Comparison of ENCODE assay signal across 12 cellular contexts in genomic region chrX:46444011-46444410, GRCh38.
DNase-seq lines count a peak whose midpoint lies in the region; ATAC-seq and TF ChIP-seq lines count a peak whose summit lies in the region.
"Had no signal": no experiment of that assay in that cellular context is flagged by ENCODE, and none has a peak within 500 bp of the region (broad histone marks: within the 10 kb centered on the region; RNA-seq: fewer than 3 reads in every experiment).

No MANE protein-coding gene starts in this region.

- H3K9ac ChIP-seq in NT2/D1 (ENCODE audit: insufficient read length, low read depth): no peak overlapping the region
- H3K9ac ChIP-seq in endodermal cell (ENCODE audit: extremely low read depth, low read length, poor library complexity, severe bottlenecking): no peak overlapping the region
- no peak overlapping the region for H3K9ac ChIP-seq in smooth muscle cell (ENCODE audit: low read depth)
- no peak overlapping the region for H3K9ac ChIP-seq in neural progenitor cell

- H3K27ac ChIP-seq in endodermal cell (ENCODE audit: low read depth, low read length) (no peak overlapping the region), smooth muscle cell (ENCODE audit: low read depth) (peak overlapping the region; percentile 55), neural progenitor cell (no peak overlapping the region)
- H3K27ac ChIP-seq: VCaP had no signal

- peak; percentile 2 for DNase-seq in activated T-cell treated with anti-CD3 and anti-CD28 coated beads for 48 hours (ENCODE audit: low read depth)
- no peak for DNase-seq in activated T-cell treated with anti-CD3 and anti-CD28 coated beads, Interleukin-2, amount 50 U/mL, for 72 hours
- DNase-seq in NT2/D1 (ENCODE audit: low read depth, low spot score): peak; percentile 25
- peak; percentile 50 for DNase-seq in endodermal cell
- DNase-seq in smooth muscle cell (lab: John Stamatoyannopoulos, UW; ENCODE audit: unreplicated experiment): no peak
- no peak for DNase-seq in NK-92 treated with Interleukin-12 subunit alpha and Interleukin-12 subunit beta, amount 100 ng/mL, for 24 hours (lab: John Stamatoyannopoulos, UW)
- no peak for DNase-seq in NCI-H187 treated with DMSO at 0.1 percent for 48 hours (lab: John Stamatoyannopoulos, UW)
- no peak for DNase-seq in neural progenitor cell (ENCODE audit: low spot score)
- DNase-seq: CD4-positive, alpha-beta T cell; NCI-H1694 treated with DMSO at 0.1 percent for 48 hours had no signal

- H3K36me3 Mint-ChIP-seq in activated T-cell treated with anti-CD3 and anti-CD28 coated beads, Interleukin-2, amount 50 U/mL, for 72 hours (ENCODE audit: insufficient read depth in 2 of 2): peaks cover 0 to 1% of the 10 kb centered on the region in 2 donors
- H3K36me3 Mint-ChIP-seq in endodermal cell (ENCODE audit: low read depth) (no peaks in the 10 kb centered on the region), neural progenitor cell (no peaks in the 10 kb centered on the region)
- H3K36me3 Mint-ChIP-seq: brain had no signal

- H3K79me2 ChIP-seq in smooth muscle cell (ENCODE audit: low read depth) (no peaks in the 10 kb centered on the region), neural progenitor cell (ENCODE audit: low read depth) (peaks cover 11% of the 10 kb centered on the region)

- no peak overlapping the region for H3K4me2 ChIP-seq in smooth muscle cell
- H3K4me2 ChIP-seq in neural progenitor cell: no peak overlapping the region

- TF ChIP-seq CTCF in endodermal cell (conservative IDR thresholded peaks at IDR 0.05): no peak
- TF ChIP-seq CTCF in smooth muscle cell (IDR thresholded peaks at IDR 0.05; ENCODE audit: borderline replicate concordance, insufficient read depth, poor library complexity, severe bottlenecking): no peak
- TF ChIP-seq CTCF in neural progenitor cell (IDR thresholded peaks at IDR 0.05): no peak

- no peak for ATAC-seq in activated T-cell treated with anti-CD3 and anti-CD28 coated beads, Interleukin-2, amount 50 U/mL, for 72 hours (replicated peaks in 1 of 2)

- H3K4me1 ChIP-seq in NT2/D1 (ENCODE audit: insufficient read depth, insufficient read length) (peaks cover 4% of the 10 kb centered on the region), endodermal cell (ENCODE audit: control insufficient read depth, insufficient read depth, low read length) (no peaks in the 10 kb centered on the region), smooth muscle cell (ENCODE audit: low read depth) (no peaks in the 10 kb centered on the region), neural progenitor cell (no peaks in the 10 kb centered on the region)

- H3K4me3 ChIP-seq in NT2/D1 (ENCODE audit: insufficient read length, low read depth) (no peak overlapping the region), endodermal cell (ENCODE audit: low read length) (no peak overlapping the region), smooth muscle cell (no peak overlapping the region), neural progenitor cell (no peak overlapping the region)

- H3F3A ChIP-seq in smooth muscle cell (ENCODE audit: low read depth): no peaks in the 10 kb centered on the region
- peaks cover 8% of the 10 kb centered on the region for H3F3A ChIP-seq in neural progenitor cell (ENCODE audit: low read depth)

- H4K20me1 ChIP-seq in smooth muscle cell (ENCODE audit: low read depth) (no peaks in the 10 kb centered on the region), neural progenitor cell (ENCODE audit: low read depth) (no peaks in the 10 kb centered on the region)

- H3K9me3 ChIP-seq in NT2/D1 (ENCODE audit: insufficient read depth, low read length) (no peaks in the 10 kb centered on the region), endodermal cell (ENCODE audit: control insufficient read depth, low read length) (no peaks in the 10 kb centered on the region), smooth muscle cell (replicated peaks; ENCODE audit: low read depth) (no peaks in the 10 kb centered on the region), neural progenitor cell (ENCODE audit: low read depth) (no peaks in the 10 kb centered on the region)

- no peak overlapping the region for H3K4me3 Mint-ChIP-seq in activated T-cell treated with anti-CD3 and anti-CD28 coated beads, Interleukin-2, amount 50 U/mL, for 72 hours
- no peak overlapping the region for H3K4me3 Mint-ChIP-seq in endodermal cell
- H3K4me3 Mint-ChIP-seq in neural progenitor cell: no peak overlapping the region
- H3K4me3 Mint-ChIP-seq: brain; CD4-positive, alpha-beta T cell had no signal

- H3K36me3 ChIP-seq in NT2/D1 (ENCODE audit: insufficient read depth, insufficient read length, low read length) (peaks cover 10% of the 10 kb centered on the region), endodermal cell (ENCODE audit: control insufficient read depth, insufficient read depth, low read length) (no peaks in the 10 kb centered on the region), smooth muscle cell (ENCODE audit: low read depth) (no peaks in the 10 kb centered on the region), neural progenitor cell (no peaks in the 10 kb centered on the region)

- H3K27ac Mint-ChIP-seq in activated T-cell treated with anti-CD3 and anti-CD28 coated beads, Interleukin-2, amount 50 U/mL, for 72 hours: no peak overlapping the region
- H3K27ac Mint-ChIP-seq in endodermal cell: no peak overlapping the region
- H3K27ac Mint-ChIP-seq in neural progenitor cell: no peak overlapping the region
- H3K27ac Mint-ChIP-seq: CD4-positive, alpha-beta T cell had no signal

- H3K9me3 Mint-ChIP-seq in activated T-cell treated with anti-CD3 and anti-CD28 coated beads, Interleukin-2, amount 50 U/mL, for 72 hours: no peaks in the 10 kb centered on the region
- H3K9me3 Mint-ChIP-seq in endodermal cell (peaks cover 71% of the 10 kb centered on the region), neural progenitor cell (peaks cover 7% of the 10 kb centered on the region)
- H3K9me3 Mint-ChIP-seq: CD4-positive, alpha-beta T cell had no signal

- H3K27me3 ChIP-seq in NT2/D1 (ENCODE audit: insufficient read depth, insufficient read length) (no peaks in the 10 kb centered on the region), endodermal cell (ENCODE audit: control insufficient read depth, insufficient read depth, low read length, poor library complexity, severe bottlenecking) (no peaks in the 10 kb centered on the region), smooth muscle cell (ENCODE audit: low read depth) (no peaks in the 10 kb centered on the region), neural progenitor cell (no peaks in the 10 kb centered on the region)

- H3K27me3 Mint-ChIP-seq in activated T-cell treated with anti-CD3 and anti-CD28 coated beads, Interleukin-2, amount 50 U/mL, for 72 hours (ENCODE audit: low read depth): peaks cover 5% of the 10 kb centered on the region
- no peaks in the 10 kb centered on the region for H3K27me3 Mint-ChIP-seq in endodermal cell (ENCODE audit: insufficient read depth)
- no peaks in the 10 kb centered on the region for H3K27me3 Mint-ChIP-seq in neural progenitor cell (ENCODE audit: insufficient read depth, low read depth)
- H3K27me3 Mint-ChIP-seq: CD4-positive, alpha-beta T cell had no signal

- H2AFZ ChIP-seq in smooth muscle cell (ENCODE audit: low read depth) (no peak overlapping the region), neural progenitor cell (replicated peaks) (no peak overlapping the region)

- peaks cover 25% of the 10 kb centered on the region for H3K4me1 Mint-ChIP-seq in activated T-cell treated with anti-CD3 and anti-CD28 coated beads, Interleukin-2, amount 50 U/mL, for 72 hours (ENCODE audit: low read depth)
- peaks cover 5% of the 10 kb centered on the region for H3K4me1 Mint-ChIP-seq in endodermal cell
- H3K4me1 Mint-ChIP-seq in neural progenitor cell: peaks cover 7% of the 10 kb centered on the region

Comparison
In these comparisons a context has a peak if more than half of its experiments do, and no peak if none do; other contexts are left out.
1. DNase-seq: peak in activated T-cell treated with anti-CD3 and anti-CD28 coated beads for 48 hours (single experiment), NT2/D1 (single experiment) and endodermal cell (single experiment); none in activated T-cell treated with anti-CD3 and anti-CD28 coated beads, Interleukin-2, amount 50 U/mL, for 72 hours (0 of 2), smooth muscle cell (single experiment), NK-92 treated with Interleukin-12 subunit alpha and Interleukin-12 subunit beta, amount 100 ng/mL, for 24 hours (single experiment), NCI-H187 treated with DMSO at 0.1 percent for 48 hours (single experiment) and neural progenitor cell (single experiment).